ENCODE assay signal across 22 cellular contexts in the genomic region with DNA sequence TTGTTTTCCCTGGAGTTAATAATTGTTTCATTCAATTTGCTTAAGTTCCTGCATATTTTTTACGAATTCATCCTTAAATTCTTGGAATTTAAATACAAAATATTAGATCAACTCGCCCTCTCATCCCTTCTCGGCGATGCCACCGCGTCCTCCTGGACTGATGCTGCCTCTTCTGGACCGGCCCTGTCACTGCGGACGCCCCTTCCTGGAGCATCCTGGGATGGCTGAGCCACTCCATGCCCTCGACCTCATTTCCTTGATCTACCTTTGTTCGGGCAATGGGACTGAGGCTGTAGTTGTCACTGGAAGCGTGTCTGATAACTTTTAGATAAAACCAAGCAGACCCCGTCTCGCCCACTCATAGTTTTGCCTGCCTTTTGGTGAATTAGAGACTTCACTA.
"Had no signal": no experiment of that assay in that cellular context is flagged by ENCODE, and none has a peak within 500 bp of the region (broad histone marks: within the 10 kb centered on the region; RNA-seq: fewer than 3 reads in every experiment).

No MANE protein-coding gene starts in this region.

- H3K9me3 ChIP-seq: colonic mucosa, neutrophil, stomach, thoracic aorta, upper lobe of right lung had no signal

- H3K4me1 ChIP-seq: colonic mucosa, parathyroid adenoma, stomach, upper lobe of right lung had no signal

- H3K27ac ChIP-seq: brain microvascular endothelial cell, colonic mucosa, neutrophil, parathyroid adenoma, stomach, thoracic aorta, upper lobe of right lung had no signal

- H3K27me3 ChIP-seq: brain microvascular endothelial cell, colonic mucosa, neutrophil had no signal

- H3K4me2 ChIP-seq: smooth muscle cell had no signal

- H3K4me3 ChIP-seq: colonic mucosa, smooth muscle cell, stomach, thoracic aorta, upper lobe of right lung had no signal

- H3K4me3 Mint-ChIP-seq: activated T-cell treated with anti-CD3 and anti-CD28 coated beads, Interleukin-2, amount 50 U/mL, for 72 hours; central memory CD8-positive, alpha-beta T cell; stimulated activated effector memory CD8-positive, alpha-beta T cell treated with anti-CD3 and anti-CD28 coated beads, Interleukin-12 subunit alpha, Interleukin-12 subunit beta, amount 100 ng/mL, for 72 hours had no signal

- H3K4me1 Mint-ChIP-seq: central memory CD8-positive, alpha-beta T cell; stimulated activated effector memory CD8-positive, alpha-beta T cell treated with anti-CD3 and anti-CD28 coated beads, Interleukin-12 subunit alpha, Interleukin-12 subunit beta, amount 100 ng/mL, for 72 hours had no signal

- ATAC-seq: activated T-cell treated with anti-CD3 and anti-CD28 coated beads, Interleukin-2, amount 50 U/mL, for 72 hours; left ventricle myocardium superior; sciatic nerve; stimulated activated effector memory CD8-positive, alpha-beta T cell treated with anti-CD3 and anti-CD28 coated beads, Interleukin-12 subunit alpha, Interleukin-12 subunit beta, amount 100 ng/mL, for 72 hours; upper lobe of right lung had no signal

- H3K9ac ChIP-seq: parathyroid adenoma had no signal

- H3K79me2 ChIP-seq: parathyroid adenoma had no signal

- H2AFZ ChIP-seq: parathyroid adenoma had no signal

- H3K9me3 Mint-ChIP-seq: activated T-cell treated with anti-CD3 and anti-CD28 coated beads, Interleukin-2, amount 50 U/mL, for 72 hours; central memory CD8-positive, alpha-beta T cell; stimulated activated effector memory CD8-positive, alpha-beta T cell treated with anti-CD3 and anti-CD28 coated beads, Interleukin-12 subunit alpha, Interleukin-12 subunit beta, amount 100 ng/mL, for 72 hours had no signal

- H3K36me3 ChIP-seq: brain microvascular endothelial cell, colonic mucosa, neutrophil, stomach, thoracic aorta, upper lobe of right lung had no signal

- DNase-seq: activated CD4-positive, alpha-beta T cell treated with anti-CD3 and anti-CD28 coated beads for 1 hour; activated CD8-positive, alpha-beta memory T cell treated with anti-CD3 and anti-CD28 coated beads for 24 hours; activated CD8-positive, alpha-beta memory T cell treated with anti-CD3 and anti-CD28 coated beads, Interleukin-2, amount 50 U/mL, for 48 hours; activated effector memory CD4-positive, alpha-beta T cell treated with anti-CD3 and anti-CD28 coated beads, Interleukin-2, amount 50 U/mL, for 16 hours; activated naive CD4-positive, alpha-beta T cell treated with anti-CD3 and anti-CD28 coated beads, Interleukin-2, amount 50 U/mL, for 16 hours; activated T-cell treated with anti-CD3 and anti-CD28 coated beads, Interleukin-2, amount 50 U/mL, for 72 hours; brain microvascular endothelial cell; colonic mucosa; erythroblast; foreskin melanocyte; hypothalamus; left ventricle myocardium superior; stimulated activated CD4-positive, alpha-beta T cell treated with anti-CD3 and anti-CD28 coated beads, Interleukin-4, amount 100 ng/mL, for 24 hours; stomach; upper lobe of right lung had no signal

- H3K27ac Mint-ChIP-seq: activated T-cell treated with anti-CD3 and anti-CD28 coated beads, Interleukin-2, amount 50 U/mL, for 72 hours; stimulated activated effector memory CD8-positive, alpha-beta T cell treated with anti-CD3 and anti-CD28 coated beads, Interleukin-12 subunit alpha, Interleukin-12 subunit beta, amount 100 ng/mL, for 72 hours had no signal

- H3K36me3 Mint-ChIP-seq: stimulated activated effector memory CD8-positive, alpha-beta T cell treated with anti-CD3 and anti-CD28 coated beads, Interleukin-12 subunit alpha, Interleukin-12 subunit beta, amount 100 ng/mL, for 72 hours had no signal
